In the genomic region with DNA sequence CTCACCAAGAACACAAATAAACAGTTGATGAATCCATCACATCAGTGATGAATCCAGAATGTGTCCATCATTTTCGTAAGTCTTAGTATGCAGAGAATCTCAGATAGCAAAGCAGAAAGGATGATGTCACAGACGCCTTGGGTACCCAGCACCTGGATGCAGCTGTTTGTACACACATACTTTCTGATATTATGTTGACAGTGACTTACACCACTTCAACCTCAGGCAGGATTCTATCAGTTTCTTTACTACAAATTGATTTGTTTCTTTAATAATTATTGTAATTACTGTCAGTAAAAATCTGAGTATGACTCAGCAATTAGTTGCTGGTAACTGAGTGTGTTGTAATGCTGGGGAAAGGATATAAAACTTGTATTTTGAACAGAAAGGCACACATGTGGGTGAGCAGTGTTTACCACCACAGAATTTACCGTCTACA, we compare ENCODE assay signal across 1 cellular context.
TF ChIP-seq lines count a peak whose summit lies in the region.

No MANE protein-coding gene starts in this region.

TF ChIP-seq in WTC11, 78 proteins besides CTCF, POLR2A, EP300 and RAD21 (continued from another document):
- TF ChIP-seq, protein P1, sequence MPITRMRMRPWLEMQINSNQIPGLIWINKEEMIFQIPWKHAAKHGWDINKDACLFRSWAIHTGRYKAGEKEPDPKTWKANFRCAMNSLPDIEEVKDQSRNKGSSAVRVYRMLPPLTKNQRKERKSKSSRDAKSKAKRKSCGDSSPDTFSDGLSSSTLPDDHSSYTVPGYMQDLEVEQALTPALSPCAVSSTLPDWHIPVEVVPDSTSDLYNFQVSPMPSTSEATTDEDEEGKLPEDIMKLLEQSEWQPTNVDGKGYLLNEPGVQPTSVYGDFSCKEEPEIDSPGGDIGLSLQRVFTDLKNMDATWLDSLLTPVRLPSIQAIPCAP (CRISPR knock-in tag; IDR thresholded peaks at IDR 0.05), result no peak
- TF ChIP-seq, protein P2, sequence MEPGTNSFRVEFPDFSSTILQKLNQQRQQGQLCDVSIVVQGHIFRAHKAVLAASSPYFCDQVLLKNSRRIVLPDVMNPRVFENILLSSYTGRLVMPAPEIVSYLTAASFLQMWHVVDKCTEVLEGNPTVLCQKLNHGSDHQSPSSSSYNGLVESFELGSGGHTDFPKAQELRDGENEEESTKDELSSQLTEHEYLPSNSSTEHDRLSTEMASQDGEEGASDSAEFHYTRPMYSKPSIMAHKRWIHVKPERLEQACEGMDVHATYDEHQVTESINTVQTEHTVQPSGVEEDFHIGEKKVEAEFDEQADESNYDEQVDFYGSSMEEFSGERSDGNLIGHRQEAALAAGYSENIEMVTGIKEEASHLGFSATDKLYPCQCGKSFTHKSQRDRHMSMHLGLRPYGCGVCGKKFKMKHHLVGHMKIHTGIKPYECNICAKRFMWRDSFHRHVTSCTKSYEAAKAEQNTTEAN (CRISPR knock-in tag; IDR thresholded peaks at IDR 0.05), result no peak
TF ChIP-seq in WTC11: peak in this region for 0.
